ENCODE assay signal across 21 cellular contexts in genomic region chr17:72446525-72447250, GRCh38.
DNase-seq lines count a peak whose midpoint lies in the region; ATAC-seq and TF ChIP-seq lines count a peak whose summit lies in the region.
"Had no signal": no experiment of that assay in that cellular context is flagged by ENCODE, and none has a peak within 500 bp of the region (broad histone marks: within the 10 kb centered on the region; RNA-seq: fewer than 3 reads in every experiment).

No MANE protein-coding gene starts in this region.

- H3K27ac Mint-ChIP-seq in WTC11 (no peak overlapping the region), type B pancreatic cell (peak overlapping the region; percentile 77)
- no peak overlapping the region for H3K27ac Mint-ChIP-seq in effector memory CD8-positive, alpha-beta T cell
- H3K27ac Mint-ChIP-seq: activated CD8-positive, alpha-beta T cell treated with anti-CD3 and anti-CD28 coated beads, Interleukin-2, amount 10 ng/mL, durations not matched to agents 7 days and 5 days; activated naive CD4-positive, alpha-beta T cell treated with anti-CD3 and anti-CD28 coated beads, Interleukin-2, amount 50 U/mL, for 24 hours had no signal

- TF ChIP-seq CTCF in WTC11 (IDR thresholded peaks at IDR 0.05) = no peak
- TF ChIP-seq CTCF in type B pancreatic cell (conservative IDR thresholded peaks at IDR 0.05) = no peak

- DNase-seq in NCI-H748 (lab: John Stamatoyannopoulos, UW; ENCODE audit: unreplicated experiment) = peak; percentile 33
- no peak for DNase-seq in NCI-H748 treated with DMSO at 0.1 percent for 48 hours (lab: John Stamatoyannopoulos, UW)
- no peak for DNase-seq in WTC11 (ENCODE audit: low spot score)
- DNase-seq in left colon = peak; percentile 82 to 87
- no peak for DNase-seq in type B pancreatic cell (ENCODE audit: extremely low spot score, unreplicated experiment)
- DNase-seq in NCI-H345 treated with DMSO at 0.1 percent for 48 hours (lab: John Stamatoyannopoulos, UW; ENCODE audit: unreplicated experiment) = no peak
- DNase-seq in effector memory CD8-positive, alpha-beta T cell = no peak
- DNase-seq: activated CD8-positive, alpha-beta T cell treated with anti-CD3 and anti-CD28 coated beads, Interleukin-2, amount 10 ng/mL, durations not matched to agents 7 days and 5 days; activated T-cell treated with anti-CD3 and anti-CD28 coated beads, Interleukin-2, amount 50 U/mL, for 48 hours; cerebellar nuclear complex; COR-L47; effector CD8-positive, alpha-beta T cell; left ventricle myocardium inferior; NCI-H1930; NCI-H345; T1000; uterus had no signal

- ATAC-seq in WTC11 (no peak), left colon (peak; percentile 79), GM19452 (IDR thresholded peaks at IDR 0.05; ENCODE audit: unreplicated experiment) (no peak)
- ATAC-seq in effector memory CD8-positive, alpha-beta T cell (replicated peaks) = no peak
- ATAC-seq: activated CD4-positive, CD25-positive, alpha-beta regulatory T cell treated with anti-CD3 and anti-CD28 coated beads, Interleukin-2, amount 50 U/mL, for 24 hours; activated CD8-positive, alpha-beta T cell treated with anti-CD3 and anti-CD28 coated beads, Interleukin-2, amount 10 ng/mL, durations not matched to agents 7 days and 5 days; esophagus mucosa had no signal

- H3K9me3 Mint-ChIP-seq in WTC11 (peaks cover 9% of the 10 kb centered on the region), type B pancreatic cell (no peaks in the 10 kb centered on the region)
- H3K9me3 Mint-ChIP-seq in effector memory CD8-positive, alpha-beta T cell = peaks cover 0 to 6% of the 10 kb centered on the region in 2 donors
- H3K9me3 Mint-ChIP-seq: activated naive CD4-positive, alpha-beta T cell treated with anti-CD3 and anti-CD28 coated beads, Interleukin-2, amount 50 U/mL, for 24 hours had no signal

- CTCF ChIA-PET in WTC11 (lab: Charles Lee) = interaction anchor here (2.4 kb wide), 1 partner anchor 16 kb away, joined by 9 read pairs; no protein-coding TSS in a partner anchor

- H3K36me3 Mint-ChIP-seq in WTC11 = no peaks in the 10 kb centered on the region
- peaks cover 11% of the 10 kb centered on the region for H3K36me3 Mint-ChIP-seq in type B pancreatic cell
- H3K36me3 Mint-ChIP-seq in effector memory CD8-positive, alpha-beta T cell (ENCODE audit: insufficient read depth) = no peaks in the 10 kb centered on the region
- H3K36me3 Mint-ChIP-seq: activated naive CD4-positive, alpha-beta T cell treated with anti-CD3 and anti-CD28 coated beads, Interleukin-2, amount 50 U/mL, for 24 hours had no signal

- no peaks in the 10 kb centered on the region for H3K27me3 Mint-ChIP-seq in WTC11 (ENCODE audit: low read depth)
- H3K27me3 Mint-ChIP-seq in type B pancreatic cell = no peaks in the 10 kb centered on the region
- no peaks in the 10 kb centered on the region for H3K27me3 Mint-ChIP-seq in effector memory CD8-positive, alpha-beta T cell
- H3K27me3 Mint-ChIP-seq: activated naive CD4-positive, alpha-beta T cell treated with anti-CD3 and anti-CD28 coated beads, Interleukin-2, amount 50 U/mL, for 24 hours had no signal

- H3K4me1 Mint-ChIP-seq in WTC11 (peaks cover 9% of the 10 kb centered on the region), type B pancreatic cell (ENCODE audit: unreplicated experiment) (peaks cover 26% of the 10 kb centered on the region)
- no peaks in the 10 kb centered on the region for H3K4me1 Mint-ChIP-seq in effector memory CD8-positive, alpha-beta T cell (ENCODE audit: low read depth in 2 of 2)
- H3K4me1 Mint-ChIP-seq: activated naive CD4-positive, alpha-beta T cell treated with anti-CD3 and anti-CD28 coated beads, Interleukin-2, amount 50 U/mL, for 24 hours had no signal

- POLR2A ChIA-PET in WTC11 (lab: Charles Lee) = no interaction called here

- intact Hi-C loops in left colon (cut with DNase I, micrococcal nuclease) = no loop called here

- H3K4me3 Mint-ChIP-seq in WTC11 (no peak overlapping the region), type B pancreatic cell (peak overlapping the region; percentile 74)
- H3K4me3 Mint-ChIP-seq in effector memory CD8-positive, alpha-beta T cell = no peak overlapping the region
- H3K4me3 Mint-ChIP-seq: activated CD8-positive, alpha-beta T cell treated with anti-CD3 and anti-CD28 coated beads, Interleukin-2, amount 10 ng/mL, durations not matched to agents 7 days and 5 days; activated naive CD4-positive, alpha-beta T cell treated with anti-CD3 and anti-CD28 coated beads, Interleukin-2, amount 50 U/mL, for 24 hours had no signal

TF ChIP-seq in WTC11, 78 proteins besides CTCF, POLR2A, EP300 and RAD21:
- TF ChIP-seq ZBTB21 (CRISPR knock-in tag; IDR thresholded peaks at IDR 0.05; ENCODE audit: borderline replicate concordance) = no peak
- peak; percentile 12; the same call in 1 of the 2 replicates for TF ChIP-seq GABPB1 (CRISPR knock-in tag; IDR thresholded peaks at IDR 0.05)
- no peak for TF ChIP-seq ZBTB43 (CRISPR knock-in tag; IDR thresholded peaks at IDR 0.05)
TF ChIP-seq in WTC11: peak in this region for 1.

Comparison
In these comparisons a context has a peak if more than half of its experiments do, and no peak if none do; other contexts are left out.
1. DNase-seq: peak in NCI-H748 (single experiment) and left colon (2 of 2); none in NCI-H748 treated with DMSO at 0.1 percent for 48 hours (single experiment), WTC11 (single experiment), type B pancreatic cell (single experiment), NCI-H345 treated with DMSO at 0.1 percent for 48 hours (single experiment) and effector memory CD8-positive, alpha-beta T cell (0 of 3).